31 cellular contexts compared by ENCODE assay signal in genomic region chr6:54063228-54063539, GRCh38. TPM values are rescaled to one million over a fixed set of nuclear protein-coding genes. Genes with fewer than 3 reads are reported as not detected.
A peak's percentile ranks its signal among the peaks of the same experiment; 100 is the strongest.
DNase-seq lines count a peak whose midpoint lies in the region; ATAC-seq and TF ChIP-seq lines count a peak whose summit lies in the region.
"Had no signal": no experiment of that assay in that cellular context is flagged by ENCODE, and none has a peak within 500 bp of the region (broad histone marks: within the 10 kb centered on the region; RNA-seq: fewer than 3 reads in every experiment).

No MANE protein-coding gene starts in this region.

- H3K9me3 ChIP-seq in left ventricle myocardium inferior (replicated peaks) (no peaks in the 10 kb centered on the region), hepatocyte (ENCODE audit: low read depth) (no peaks in the 10 kb centered on the region)
- H3K9me3 ChIP-seq: left lung, neutrophil, SK-N-SH, upper lobe of right lung had no signal

- WGBS in hepatocyte (ENCODE audit: low lambda C conversion rate, missing lambda C conversion rate) = 99% methylated on average over 3 of the region's 3 CpGs

- peaks cover 18% of the 10 kb centered on the region for H3K4me1 Mint-ChIP-seq in osteocyte (ENCODE audit: unreplicated experiment)
- H3K4me1 Mint-ChIP-seq: activated naive CD4-positive, alpha-beta T cell treated with anti-CD3 and anti-CD28 coated beads, Interleukin-2, amount 50 U/mL, for 24 hours; activated T-helper 17 cell treated with anti-CD3 and anti-CD28 coated beads, Interleukin-2, amount 50 U/mL, for 72 hours; GM23338; naive B cell; stimulated activated memory B cell treated with anti-CD40 and anti-IgM and Interleukin-4, amounts not matched to agents 10 μg/mL and 1 μg/mL and 100 μg/mL, for 72 hours had no signal

- H3K36me3 ChIP-seq in left ventricle myocardium inferior = no peaks in the 10 kb centered on the region
- no peaks in the 10 kb centered on the region for H3K36me3 ChIP-seq in hepatocyte (replicated peaks; ENCODE audit: insufficient read depth, low read depth)
- H3K36me3 ChIP-seq: left lung, neutrophil, upper lobe of right lung had no signal

- no peaks in the 10 kb centered on the region for H3K36me3 Mint-ChIP-seq in osteocyte (ENCODE audit: unreplicated experiment)
- H3K36me3 Mint-ChIP-seq in activated naive CD4-positive, alpha-beta T cell treated with anti-CD3 and anti-CD28 coated beads, Interleukin-2, amount 50 U/mL, for 72 hours = no peaks in the 10 kb centered on the region
- H3K36me3 Mint-ChIP-seq: activated naive CD4-positive, alpha-beta T cell treated with anti-CD3 and anti-CD28 coated beads, Interleukin-2, amount 50 U/mL, for 24 hours; naive B cell; stimulated activated memory B cell treated with anti-CD40 and anti-IgM and Interleukin-4, amounts not matched to agents 10 μg/mL and 1 μg/mL and 100 μg/mL, for 72 hours had no signal

- H3K4me3 Mint-ChIP-seq in osteocyte (ENCODE audit: unreplicated experiment) = peak overlapping the region; percentile 66
- H3K4me3 Mint-ChIP-seq: activated CD8-positive, alpha-beta T cell treated with anti-CD3 and anti-CD28 coated beads for 36 hours; activated naive CD4-positive, alpha-beta T cell treated with anti-CD3 and anti-CD28 coated beads, Interleukin-2, amount 50 U/mL, for 24 hours; activated T-helper 17 cell treated with anti-CD3 and anti-CD28 coated beads, Interleukin-2, amount 50 U/mL, for 72 hours; GM23338; naive B cell; stimulated activated memory B cell treated with anti-CD40 and anti-IgM and Interleukin-4, amounts not matched to agents 10 μg/mL and 1 μg/mL and 100 μg/mL, for 72 hours had no signal

- H3K4me3 ChIP-seq in left ventricle myocardium inferior = peak overlapping the region; percentile 44
- H3K4me3 ChIP-seq in hepatocyte = no peak overlapping the region
- H3K4me3 ChIP-seq: GM23338, left lung, PC-9, upper lobe of right lung had no signal

- intact Hi-C loops in left ventricle myocardium inferior (cut with micrococcal nuclease) = no loop called here
- intact Hi-C loops in left cardiac atrium (cut with DNase I) = no loop called here

- H3K9me3 Mint-ChIP-seq in osteocyte (ENCODE audit: unreplicated experiment) = no peaks in the 10 kb centered on the region
- no peaks in the 10 kb centered on the region for H3K9me3 Mint-ChIP-seq in activated naive CD4-positive, alpha-beta T cell treated with anti-CD3 and anti-CD28 coated beads, Interleukin-2, amount 50 U/mL, for 72 hours
- H3K9me3 Mint-ChIP-seq: activated CD8-positive, alpha-beta T cell treated with anti-CD3 and anti-CD28 coated beads for 36 hours; activated T-helper 17 cell treated with anti-CD3 and anti-CD28 coated beads, Interleukin-2, amount 50 U/mL, for 72 hours; GM23338; naive B cell; stimulated activated memory B cell treated with anti-CD40 and anti-IgM and Interleukin-4, amounts not matched to agents 10 μg/mL and 1 μg/mL and 100 μg/mL, for 72 hours had no signal

- H4K20me1 ChIP-seq in hepatocyte (ENCODE audit: insufficient read depth, poor library complexity, severe bottlenecking) = no peaks in the 10 kb centered on the region

- H3K4me1 ChIP-seq in left ventricle myocardium inferior = peaks cover 49% of the 10 kb centered on the region
- peaks cover 11% of the 10 kb centered on the region for H3K4me1 ChIP-seq in hepatocyte (ENCODE audit: insufficient read depth)
- H3K4me1 ChIP-seq: left lung, upper lobe of right lung had no signal

- no peak for ATAC-seq in left cardiac atrium
- ATAC-seq in GM18520 (IDR thresholded peaks at IDR 0.05; ENCODE audit: unreplicated experiment) = no peak
- no peak for ATAC-seq in activated naive CD4-positive, alpha-beta T cell treated with anti-CD3 and anti-CD28 coated beads, Interleukin-2, amount 50 U/mL, for 72 hours
- ATAC-seq: activated CD8-positive, alpha-beta T cell treated with anti-CD3 and anti-CD28 coated beads for 36 hours; activated T-helper 17 cell treated with anti-CD3 and anti-CD28 coated beads, Interleukin-2, amount 50 U/mL, for 72 hours; GM23338; left lung; sciatic nerve; stimulated activated memory B cell treated with anti-CD40 and anti-IgM and Interleukin-4, amounts not matched to agents 10 μg/mL and 1 μg/mL and 100 μg/mL, for 72 hours had no signal

- H3K4me2 ChIP-seq in hepatocyte = peak overlapping the region; percentile 55
- H3K4me2 ChIP-seq: GM23338, PC-9, SK-N-SH had no signal

- H3K27ac Mint-ChIP-seq in osteocyte (ENCODE audit: unreplicated experiment) = peak overlapping the region; percentile 77
- H3K27ac Mint-ChIP-seq in activated naive CD4-positive, alpha-beta T cell treated with anti-CD3 and anti-CD28 coated beads, Interleukin-2, amount 50 U/mL, for 72 hours = no peak overlapping the region
- H3K27ac Mint-ChIP-seq: activated CD8-positive, alpha-beta T cell treated with anti-CD3 and anti-CD28 coated beads for 36 hours; activated naive CD4-positive, alpha-beta T cell treated with anti-CD3 and anti-CD28 coated beads, Interleukin-2, amount 50 U/mL, for 24 hours; activated T-helper 17 cell treated with anti-CD3 and anti-CD28 coated beads, Interleukin-2, amount 50 U/mL, for 72 hours; GM23338; naive B cell; progenitor cell of endocrine pancreas; stimulated activated memory B cell treated with anti-CD40 and anti-IgM and Interleukin-4, amounts not matched to agents 10 μg/mL and 1 μg/mL and 100 μg/mL, for 72 hours had no signal

- H2AFZ ChIP-seq in hepatocyte = peak overlapping the region; percentile 36
- H2AFZ ChIP-seq: GM23338, PC-9 had no signal

- H3K27ac ChIP-seq in left ventricle myocardium inferior (replicated peaks) (peak overlapping the region; percentile 52), hepatocyte (no peak overlapping the region)
- H3K27ac ChIP-seq: left lung, neutrophil, PC-9, upper lobe of right lung had no signal

- no peaks in the 10 kb centered on the region for H3K79me2 ChIP-seq in hepatocyte

- H3K27me3 Mint-ChIP-seq in osteocyte (ENCODE audit: unreplicated experiment) = no peaks in the 10 kb centered on the region
- H3K27me3 Mint-ChIP-seq: activated CD8-positive, alpha-beta T cell treated with anti-CD3 and anti-CD28 coated beads for 36 hours; activated naive CD4-positive, alpha-beta T cell treated with anti-CD3 and anti-CD28 coated beads, Interleukin-2, amount 50 U/mL, for 24 hours; activated T-helper 17 cell treated with anti-CD3 and anti-CD28 coated beads, Interleukin-2, amount 50 U/mL, for 72 hours; naive B cell; progenitor cell of endocrine pancreas; stimulated activated memory B cell treated with anti-CD40 and anti-IgM and Interleukin-4, amounts not matched to agents 10 μg/mL and 1 μg/mL and 100 μg/mL, for 72 hours had no signal

- H3K27me3 ChIP-seq in left ventricle myocardium inferior (ENCODE audit: low read depth) (no peaks in the 10 kb centered on the region), hepatocyte (no peaks in the 10 kb centered on the region)
- H3K27me3 ChIP-seq: left lung, neutrophil, upper lobe of right lung had no signal

- no peak for DNase-seq in left ventricle myocardium inferior
- no peak for DNase-seq in left cardiac atrium
- DNase-seq in hepatocyte (ENCODE audit: low spot score) = no peak
- DNase-seq in osteocyte (ENCODE audit: extremely low spot score, unreplicated experiment) = no peak
- no peak for DNase-seq in activated CD4-positive, alpha-beta T cell treated with anti-CD3 and anti-CD28 coated beads for 1 hour
- DNase-seq in DMS153 (lab: John Stamatoyannopoulos, UW) = no peak
- DNase-seq in activated naive CD4-positive, alpha-beta T cell treated with anti-CD3 and anti-CD28 coated beads, Interleukin-2, amount 50 U/mL, for 72 hours (ENCODE audit: low spot score in 2 of 2) = no peak
- DNase-seq: 8988T; activated CD4-positive, CD25-positive, alpha-beta regulatory T cell treated with anti-CD3 and anti-CD28 coated beads, Interleukin-2, amount 50 U/mL, for 72 hours; activated CD8-positive, alpha-beta T cell treated with anti-CD3 and anti-CD28 coated beads for 36 hours; hypothalamus; naive B cell; NCI-H1417 treated with DMSO at 0.1 percent for 48 hours; NCI-H2081 treated with DMSO at 0.1 percent for 48 hours; NCI-H2227 treated with DMSO at 0.1 percent for 48 hours; NCI-H526; PC-9; SK-N-SH; stimulated activated CD4-positive, alpha-beta T cell treated with anti-CD3 and anti-CD28 coated beads, Interleukin-15, amount 100 ng/mL, for 24 hours; substantia nigra; upper lobe of right lung had no signal

- H3K9me2 ChIP-seq in hepatocyte (replicated peaks; ENCODE audit: insufficient read depth) = no peaks in the 10 kb centered on the region
- H3K9me2 ChIP-seq: SK-N-SH had no signal

- no peak for TF ChIP-seq CTCF in left ventricle myocardium inferior (IDR thresholded peaks at IDR 0.05; ENCODE audit: borderline replicate concordance)
- TF ChIP-seq CTCF in hepatocyte (IDR thresholded peaks at IDR 0.05; ENCODE audit: poor library complexity) = no peak
- TF ChIP-seq CTCF in osteocyte (IDR thresholded peaks at IDR 0.05) = no peak

RNA-seq across cellular contexts. Expression of gene MLIP, which starts 48.1 kb away (rescaled TPM):
- 397 TPM for total RNA-seq in left ventricle myocardium inferior
- total RNA-seq in left cardiac atrium = 100 to 1,000 TPM; 234 to 248 TPM
- 0.96 and 1.2 TPM in 2 replicates for total RNA-seq in hepatocyte
- polyA plus RNA-seq in hepatocyte = 1.5 TPM in 1 of 2 replicates, not detected in the other
- 0.65 TPM in 1 of 2 replicates, not detected in the other for total RNA-seq in osteocyte
- total RNA-seq in activated naive CD4-positive, alpha-beta T cell treated with anti-CD3 and anti-CD28 coated beads, Interleukin-2, amount 50 U/mL, for 72 hours = not detected
- total RNA-seq: activated CD8-positive, alpha-beta T cell treated with anti-CD3 and anti-CD28 coated beads for 36 hours; activated T-helper 17 cell treated with anti-CD3 and anti-CD28 coated beads, Interleukin-2, amount 50 U/mL, for 72 hours; GM23338; progenitor cell of endocrine pancreas; T-helper 1 cell treated with Interleukin-12 subunit alpha and Interleukin-12 subunit beta and Interleukin-4 antibody, amounts not matched to agents 30 ng/mL and 1 ng/mL, for 36 hours had no signal
- polyA plus RNA-seq: GM23338, SK-N-SH had no signal

Comparison
In these comparisons a context has a peak if more than half of its experiments do, and no peak if none do; other contexts are left out.
1. RNA of gene MLIP, which starts 48.1 kb away (total RNA-seq): 397 TPM in left ventricle myocardium inferior (single experiment) and 234 to 248 TPM in left cardiac atrium; 0.96 to 1.2 TPM in hepatocyte, 0.65 TPM in osteocyte and not detected in activated naive CD4-positive, alpha-beta T cell treated with anti-CD3 and anti-CD28 coated beads, Interleukin-2, amount 50 U/mL, for 72 hours; every median in the first group is over 100 times any median in the second.